ENCODE assay signal across 35 cellular contexts in genomic region chr1:223386013-223386412, GRCh38.
"Had no signal": no experiment of that assay in that cellular context is flagged by ENCODE, and none has a peak within 500 bp of the region (broad histone marks: within the 10 kb centered on the region; RNA-seq: fewer than 3 reads in every experiment).

No MANE protein-coding gene starts in this region.

- H3K9me3 ChIP-seq: MG63 had no signal

- H3K36me3 ChIP-seq: MG63 had no signal

- H3K27ac ChIP-seq: KMS-11 had no signal

- H3K4me3 ChIP-seq: MG63 had no signal

- DNase-seq: Karpas-422, Kasumi-1, KG1, MG63, MM.1S, MV-4-11, NCI-H1048, NCI-H1092, NCI-H1092 treated with DMSO at 0.1 percent for 48 hours, NCI-H1105, NCI-H1105 treated with DMSO at 0.1 percent for 48 hours, NCI-H1417, NCI-H1417 treated with DMSO at 0.1 percent for 48 hours, NCI-H1436, NCI-H1436 treated with DMSO at 0.1 percent for 48 hours, NCI-H146, NCI-H1694 treated with DMSO at 0.1 percent for 48 hours, NCI-H187, NCI-H187 treated with DMSO at 0.1 percent for 48 hours, NCI-H1930, NCI-H2029, NCI-H2029 treated with DMSO at 0.1 percent for 48 hours, NCI-H2081, NCI-H2081 treated with DMSO at 0.1 percent for 48 hours, NCI-H2107, NCI-H2171, NCI-H2171 treated with DMSO at 0.1 percent for 48 hours, NCI-H2227 treated with DMSO at 0.1 percent for 48 hours, NCI-H226, NCI-H345, NCI-H446, NCI-H446 treated with DMSO at 0.1 percent for 48 hours, NCI-H510A, NCI-H510A treated with DMSO at 0.1 percent for 48 hours had no signal
